In the genomic region with DNA sequence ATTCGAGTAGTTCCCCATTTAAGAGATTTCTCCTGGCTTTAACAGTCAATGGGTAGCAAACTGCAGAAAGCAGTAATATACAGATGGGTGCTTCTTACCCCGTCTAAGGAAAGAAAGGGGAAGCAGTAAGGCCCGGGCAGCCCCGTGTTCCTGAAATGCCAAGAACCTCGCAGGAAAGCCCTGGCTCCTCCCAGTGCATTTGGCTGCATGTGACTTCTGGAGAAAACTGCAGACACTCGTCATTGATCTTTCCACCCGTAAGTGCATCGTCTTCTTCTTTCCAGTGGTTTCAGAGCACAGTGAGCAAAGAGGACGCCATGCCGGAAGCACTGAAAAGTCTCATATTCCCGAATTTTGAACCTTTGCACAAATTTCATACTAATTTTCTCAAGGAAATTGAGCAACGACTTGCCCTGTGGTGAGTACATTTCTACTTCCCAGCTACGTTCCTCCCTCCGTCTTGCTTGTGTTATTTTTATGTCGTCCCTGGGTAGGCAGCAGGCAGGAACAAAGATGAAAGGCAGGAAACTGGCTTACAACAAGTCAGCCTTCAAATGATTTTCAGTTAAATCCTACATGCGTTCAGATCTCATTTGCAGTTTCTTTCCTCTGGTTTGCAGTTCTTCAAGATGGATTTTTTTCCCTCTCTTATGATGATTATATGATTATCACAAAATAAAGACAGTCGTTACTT, we compare ENCODE assay signal across 12 cellular contexts.
DNase-seq lines count a peak whose midpoint lies in the region; ATAC-seq and TF ChIP-seq lines count a peak whose summit lies in the region.
"Had no signal": no experiment of that assay in that cellular context is flagged by ENCODE, and none has a peak within 500 bp of the region (broad histone marks: within the 10 kb centered on the region; RNA-seq: fewer than 3 reads in every experiment).

No MANE protein-coding gene starts in this region.

- H3K36me3 Mint-ChIP-seq in T-helper 1 cell treated with Interleukin-12 subunit alpha and Interleukin-12 subunit beta and Interleukin-4 antibody, amounts not matched to agents 30 μg/mL and 1 μg/mL, for 36 hours (ENCODE audit: low read depth): no peaks in the 10 kb centered on the region

- DNase-seq in T-helper 1 cell (no peak), SKM-1 (lab: John Stamatoyannopoulos, UW; ENCODE audit: unreplicated experiment) (peak; percentile 6), foreskin melanocyte (peak; percentile 21), sigmoid colon (peak; percentile 80)
- DNase-seq: activated CD4-positive, alpha-beta T cell treated with anti-CD3 and anti-CD28 coated beads for 1 hour; GF-D8; HFFc6; NCI-H2081 had no signal

- peaks cover 0 to 51% (median 10%) of the 10 kb centered on the region in 4 donors for H3K36me3 ChIP-seq in sigmoid colon

- no peak overlapping the region for H3K27ac Mint-ChIP-seq in T-helper 1 cell treated with Interleukin-12 subunit alpha and Interleukin-12 subunit beta and Interleukin-4 antibody, amounts not matched to agents 30 μg/mL and 1 μg/mL, for 36 hours
- H3K27ac Mint-ChIP-seq: HFFc6 had no signal

- no peaks in the 10 kb centered on the region for H3K27me3 Mint-ChIP-seq in T-helper 1 cell treated with Interleukin-12 subunit alpha and Interleukin-12 subunit beta and Interleukin-4 antibody, amounts not matched to agents 30 μg/mL and 1 μg/mL, for 36 hours (ENCODE audit: low read depth)

- no peaks in the 10 kb centered on the region for H3K9me3 Mint-ChIP-seq in T-helper 1 cell treated with Interleukin-12 subunit alpha and Interleukin-12 subunit beta and Interleukin-4 antibody, amounts not matched to agents 30 μg/mL and 1 μg/mL, for 36 hours

- H3K9me3 ChIP-seq in sigmoid colon: no peaks in the 10 kb centered on the region

- H3K4me1 ChIP-seq in sigmoid colon: no peaks in the 10 kb centered on the region

- H3K4me3 ChIP-seq in sigmoid colon: peak overlapping the region in 1 of 4 donors; percentile 6

- H3K27me3 ChIP-seq in sigmoid colon: no peaks in the 10 kb centered on the region

- peak overlapping the region; percentile 39 for H3K4me3 Mint-ChIP-seq in T-helper 1 cell treated with Interleukin-12 subunit alpha and Interleukin-12 subunit beta and Interleukin-4 antibody, amounts not matched to agents 30 μg/mL and 1 μg/mL, for 36 hours
- H3K4me3 Mint-ChIP-seq: HFFc6 had no signal

- TF ChIP-seq EP300 in sigmoid colon (IDR thresholded peaks at IDR 0.05): no peak

- H3K27ac ChIP-seq in sigmoid colon: no peak overlapping the region

- WGBS in sigmoid colon, 2 donors: 49 to 86% methylated on average over 17 of the region's 17 CpGs

- no peak for TF ChIP-seq POLR2A in sigmoid colon (IDR thresholded peaks at IDR 0.05)

- intact Hi-C loops in sigmoid colon (cut with DNase I): no loop called here

- no peak for TF ChIP-seq CTCF in sigmoid colon (IDR thresholded peaks at IDR 0.05)

- ATAC-seq in HG02588 (IDR thresholded peaks at IDR 0.05; ENCODE audit: unreplicated experiment) (no peak), GM21576 (IDR thresholded peaks at IDR 0.05; ENCODE audit: unreplicated experiment) (no peak), HG02623 (IDR thresholded peaks at IDR 0.05; ENCODE audit: unreplicated experiment) (no peak)

- H3K4me1 Mint-ChIP-seq in T-helper 1 cell treated with Interleukin-12 subunit alpha and Interleukin-12 subunit beta and Interleukin-4 antibody, amounts not matched to agents 30 μg/mL and 1 μg/mL, for 36 hours (ENCODE audit: low read depth): peaks cover 8% of the 10 kb centered on the region

Comparison
In these comparisons a context has a peak if more than half of its experiments do, and no peak if none do; other contexts are left out.
1. DNase-seq: peak in SKM-1 (single experiment), foreskin melanocyte (single experiment) and sigmoid colon (single experiment); none in T-helper 1 cell (0 of 5).